Comparison of ENCODE assay signal across 9 cellular contexts in genomic region chr3:188348445-188349244, GRCh38.
DNase-seq lines count a peak whose midpoint lies in the region; ATAC-seq, FAIRE-seq and TF ChIP-seq lines count a peak whose summit lies in the region.
"Had no signal": no experiment of that assay in that cellular context is flagged by ENCODE, and none has a peak within 500 bp of the region (broad histone marks: within the 10 kb centered on the region; RNA-seq: fewer than 3 reads in every experiment).

No MANE protein-coding gene starts in this region.

- H3K4me3 Mint-ChIP-seq in activated CD4-positive, alpha-beta memory T cell treated with anti-CD3 and anti-CD28 coated beads, Interleukin-2, amount 10 ng/mL, durations not matched to agents 7 days and 5 days, result no peak overlapping the region

- no peak overlapping the region for H3K27ac Mint-ChIP-seq in activated CD4-positive, alpha-beta memory T cell treated with anti-CD3 and anti-CD28 coated beads, Interleukin-2, amount 10 ng/mL, durations not matched to agents 7 days and 5 days

- peaks cover 10% of the 10 kb centered on the region for H3K36me3 Mint-ChIP-seq in activated CD4-positive, alpha-beta memory T cell treated with anti-CD3 and anti-CD28 coated beads, Interleukin-2, amount 10 ng/mL, durations not matched to agents 7 days and 5 days (ENCODE audit: low read depth)

- in situ Hi-C loops in K562 (cut with MboI), result no loop called here

- no peaks in the 10 kb centered on the region for H3K9me3 Mint-ChIP-seq in activated CD4-positive, alpha-beta memory T cell treated with anti-CD3 and anti-CD28 coated beads, Interleukin-2, amount 10 ng/mL, durations not matched to agents 7 days and 5 days

- H3K9ac ChIP-seq in K562 (ENCODE audit: insufficient read depth in 1 of 2, low read depth in 2 of 2, low read length in 2 of 2) (no peak overlapping the region), kidney (ENCODE audit: low read length in 2 of 2) (no peak overlapping the region)

- intact Hi-C loops in K562 (cut with micrococcal nuclease), result no loop called here
- intact Hi-C loops in kidney (cut with DNase I), result no loop called here

- H3K4me1 ChIP-seq in K562 (replicated peaks in 1 of 2; ENCODE audit: control insufficient read depth in 2 of 2, insufficient read depth in 2 of 2, low read length in 2 of 2) (no peaks in the 10 kb centered on the region), kidney (ENCODE audit: control insufficient read depth in 1 of 2, insufficient read depth in 1 of 2, low read depth in 1 of 2, low read length in 2 of 2) (peaks cover 18% of the 10 kb centered on the region in 2 donors), thymus (ENCODE audit: control insufficient read depth, insufficient read depth, low read length) (no peaks in the 10 kb centered on the region)

- H3K36me3 ChIP-seq in K562 (ENCODE audit: control insufficient read depth, insufficient read depth, low read length) (no peaks in the 10 kb centered on the region), kidney (ENCODE audit: control insufficient read depth in 1 of 2, insufficient read depth in 2 of 2, low read length in 2 of 2) (no peaks in the 10 kb centered on the region), thymus (ENCODE audit: control insufficient read depth, insufficient read depth) (no peaks in the 10 kb centered on the region)

- CTCF ChIA-PET in K562 (lab: Yijun Ruan, JAX; ENCODE audit: low intra/inter-chr PET ratio), result no interaction called here
- CTCF ChIA-PET in activated CD4-positive, alpha-beta memory T cell treated with anti-CD3 and anti-CD28 coated beads, Interleukin-2, amount 10 ng/mL, durations not matched to agents 7 days and 5 days (lab: Charles Lee), result interaction anchor here (2.4 kb wide), 1 partner anchor 608 kb away, joined by 8 read pairs; no protein-coding TSS in a partner anchor

- no peaks in the 10 kb centered on the region for H3K9me3 ChIP-seq in K562 (replicated peaks; ENCODE audit: control insufficient read depth, insufficient read depth, low read depth, low read length)
- H3K9me3 ChIP-seq in kidney (ENCODE audit: control insufficient read depth in 1 of 2, low read length in 2 of 2), result no peaks in the 10 kb centered on the region
- H3K9me3 ChIP-seq in thymus (ENCODE audit: control insufficient read depth), result no peaks in the 10 kb centered on the region

- no peak for TF ChIP-seq CTCF in K562 (IDR thresholded peaks at IDR 0.05 in 2 of 3, conservative IDR thresholded peaks at IDR 0.05 in 1 of 3; ENCODE audit: insufficient read depth in 2 of 3, low read depth in 1 of 3, low read length in 3 of 3)
- TF ChIP-seq CTCF in kidney (IDR thresholded peaks at IDR 0.05; ENCODE audit: borderline replicate concordance, extremely low read depth, insufficient read depth), result no peak

- H3K4me2 ChIP-seq in K562 (ENCODE audit: insufficient read depth, low read length), result no peak overlapping the region

- H3K27me3 Mint-ChIP-seq in activated CD4-positive, alpha-beta memory T cell treated with anti-CD3 and anti-CD28 coated beads, Interleukin-2, amount 10 ng/mL, durations not matched to agents 7 days and 5 days, result peaks cover 2% of the 10 kb centered on the region

- BruUV-seq in K562 (replicated peaks; lab: Mats Ljungman, UMichigan), result no TSS peak

- FAIRE-seq in K562 (lab: Jason Lieb, UNC) (no peak), kidney (lab: Jason Lieb, UNC) (peak; percentile 79)

- no peak overlapping the region for H3K27ac ChIP-seq in K562 (ENCODE audit: extremely low read depth, low read depth, low read length)
- peak overlapping the region; percentile 1 to 66 for H3K27ac ChIP-seq in kidney (ENCODE audit: low read depth in 2 of 2, low read length in 2 of 2)
- peak overlapping the region; percentile 8 for H3K27ac ChIP-seq in thymus (ENCODE audit: low read depth)
- H3K27ac ChIP-seq: VCaP had no signal

- no peaks in the 10 kb centered on the region for H4K20me1 ChIP-seq in K562 (replicated peaks; ENCODE audit: control insufficient read depth, insufficient read depth, low read length)

- H3K27me3 ChIP-seq in K562 (ENCODE audit: control insufficient read depth in 2 of 2, insufficient read depth in 2 of 2, low read length in 2 of 2) (0 out of 5 replicates have a peak, but pooled peaks cover 0 to 5% of the 10 kb centered on the region in 2 experiments), thymus (ENCODE audit: control insufficient read depth, insufficient read depth) (no peaks in the 10 kb centered on the region)

- H3K4me3 ChIP-seq in K562, result no peak overlapping the region
- H3K4me3 ChIP-seq in kidney (ENCODE audit: low read length in 2 of 2), result no peak overlapping the region
- no peak overlapping the region for H3K4me3 ChIP-seq in thymus (ENCODE audit: low read length)

- WGBS in K562 (ENCODE audit: insufficient coverage, low coverage, missing lambda C conversion rate), result under 1% methylated on average over 7 of the region's 7 CpGs
- 93% methylated on average over 7 of the region's 7 CpGs for WGBS in thymus

- DNase-seq in HT-29 (ENCODE audit: low spot score) (peak; percentile 83), K562 (ENCODE audit: extremely low read depth in 1 of 4, low spot score in 3 of 4) (no peak), kidney (peak; percentile 90), NCI-H748 (lab: John Stamatoyannopoulos, UW; ENCODE audit: unreplicated experiment) (no peak), NCI-H1436 treated with DMSO at 0.1 percent for 48 hours (lab: John Stamatoyannopoulos, UW) (no peak)
- no peak for DNase-seq in activated CD4-positive, alpha-beta memory T cell treated with anti-CD3 and anti-CD28 coated beads, Interleukin-2, amount 10 ng/mL, durations not matched to agents 7 days and 5 days

- H3K9me1 ChIP-seq in K562 (ENCODE audit: control insufficient read depth, insufficient read depth, low read length), result no peaks in the 10 kb centered on the region

- H2AFZ ChIP-seq in K562 (ENCODE audit: low read depth, low read length), result no peak overlapping the region

- TF ChIP-seq POLR2A in K562 (conservative IDR thresholded peaks at IDR 0.05), result no peak

- TF ChIP-seq RAD21 in K562 (CRISPR knock-in tag; conservative IDR thresholded peaks at IDR 0.05 in 1 of 2, IDR thresholded peaks at IDR 0.05 in 1 of 2), result no peak

- no peaks in the 10 kb centered on the region for H3K79me2 ChIP-seq in K562 (ENCODE audit: control insufficient read depth, insufficient read depth, low read length)

- no peak for TF ChIP-seq EP300 in K562 (IDR thresholded peaks at IDR 0.05; ENCODE audit: low read length)

- ATAC-seq in K562 (no peak), GM19467 (IDR thresholded peaks at IDR 0.05; ENCODE audit: unreplicated experiment) (no peak)

- POLR2A ChIA-PET in K562 (lab: Yijun Ruan, JAX), result interaction anchor here (1.2 kb wide), 1 partner anchor 12 kb away, joined by 3 read pairs; no protein-coding TSS in a partner anchor
- POLR2A ChIA-PET in activated CD4-positive, alpha-beta memory T cell treated with anti-CD3 and anti-CD28 coated beads, Interleukin-2, amount 10 ng/mL, durations not matched to agents 7 days and 5 days (lab: Charles Lee), result no interaction called here

- no peaks in the 10 kb centered on the region for H3K4me1 Mint-ChIP-seq in activated CD4-positive, alpha-beta memory T cell treated with anti-CD3 and anti-CD28 coated beads, Interleukin-2, amount 10 ng/mL, durations not matched to agents 7 days and 5 days

TF ChIP-seq in K562, 482 proteins besides CTCF, POLR2A, EP300 and RAD21:
- no peak for TF ChIP-seq ZSCAN29 (IDR thresholded peaks at IDR 0.05)
- TF ChIP-seq FOXK2 (conservative IDR thresholded peaks at IDR 0.05 in 1 of 2, IDR thresholded peaks at IDR 0.05 in 1 of 2; ENCODE audit: low read depth in 2 of 2), result no peak
- TF ChIP-seq ELF1 (tag; IDR thresholded peaks at IDR 0.05), result no peak
- TF ChIP-seq NFIX (CRISPR knock-in tag; IDR thresholded peaks at IDR 0.05; ENCODE audit: low read depth), result peak; percentile 72
- TF ChIP-seq NFIC (IDR thresholded peaks at IDR 0.05), result peak; percentile 81
- TF ChIP-seq THRAP3 (IDR thresholded peaks at IDR 0.05; ENCODE audit: borderline replicate concordance), result no peak
- no peak for TF ChIP-seq SNAPC5 (CRISPR knock-in tag; IDR thresholded peaks at IDR 0.05)
- TF ChIP-seq CBFA2T2 (conservative IDR thresholded peaks at IDR 0.05), result no peak

Comparison
In these comparisons a context has a peak if more than half of its experiments do, and no peak if none do; other contexts are left out.
1. DNase-seq: peak in HT-29 (single experiment) and kidney (single experiment); none in K562 (0 of 4), activated CD4-positive, alpha-beta memory T cell treated with anti-CD3 and anti-CD28 coated beads, Interleukin-2, amount 10 ng/mL, durations not matched to agents 7 days and 5 days (single experiment), NCI-H748 (single experiment) and NCI-H1436 treated with DMSO at 0.1 percent for 48 hours (single experiment).